2 cellular contexts compared by ENCODE assay signal in the genomic region with DNA sequence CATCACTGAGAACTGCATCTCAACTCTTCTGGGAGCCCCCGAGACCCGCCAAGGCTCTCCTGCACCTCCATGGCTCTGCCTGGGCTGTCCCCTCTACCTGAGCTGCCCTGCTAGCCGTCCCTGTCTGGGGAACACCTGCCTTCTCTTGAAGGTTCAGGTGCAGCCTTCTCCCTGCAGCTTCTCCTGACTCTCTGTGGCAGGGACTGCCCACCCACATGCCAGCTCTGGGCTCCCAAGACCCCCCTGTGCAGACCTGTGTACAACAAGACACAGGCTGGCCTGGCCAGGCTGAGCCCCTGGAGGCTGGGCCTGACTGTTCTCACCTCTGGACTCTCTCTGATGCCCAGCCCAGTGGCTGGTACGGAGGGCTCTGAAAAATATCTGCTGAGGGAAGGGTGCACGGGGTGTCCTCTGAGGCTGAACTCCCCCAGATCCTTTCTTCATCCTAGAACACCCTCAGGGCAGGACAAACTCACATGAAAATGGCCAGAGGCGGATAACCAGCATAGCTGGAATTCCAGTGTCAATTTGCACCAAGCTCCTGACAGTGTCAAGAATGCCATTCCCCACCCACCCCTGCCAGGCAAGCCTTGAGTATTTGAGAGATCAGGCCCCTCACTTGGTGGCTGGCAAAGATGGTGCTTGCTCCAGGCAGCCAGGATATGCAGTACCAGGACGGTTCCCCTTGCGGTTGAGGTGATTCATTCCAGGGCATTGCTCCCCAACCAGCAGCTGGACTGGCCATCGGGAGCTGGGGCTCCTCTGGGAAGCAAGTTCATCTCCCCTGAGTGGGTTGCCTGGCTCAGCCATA.
TF ChIP-seq lines count a peak whose summit lies in the region.

No MANE protein-coding gene starts in this region.

TF ChIP-seq in GM23338, 12 proteins besides CTCF, POLR2A, EP300 and RAD21 (continued from another document and continues in another):
- TF ChIP-seq, protein P1, sequence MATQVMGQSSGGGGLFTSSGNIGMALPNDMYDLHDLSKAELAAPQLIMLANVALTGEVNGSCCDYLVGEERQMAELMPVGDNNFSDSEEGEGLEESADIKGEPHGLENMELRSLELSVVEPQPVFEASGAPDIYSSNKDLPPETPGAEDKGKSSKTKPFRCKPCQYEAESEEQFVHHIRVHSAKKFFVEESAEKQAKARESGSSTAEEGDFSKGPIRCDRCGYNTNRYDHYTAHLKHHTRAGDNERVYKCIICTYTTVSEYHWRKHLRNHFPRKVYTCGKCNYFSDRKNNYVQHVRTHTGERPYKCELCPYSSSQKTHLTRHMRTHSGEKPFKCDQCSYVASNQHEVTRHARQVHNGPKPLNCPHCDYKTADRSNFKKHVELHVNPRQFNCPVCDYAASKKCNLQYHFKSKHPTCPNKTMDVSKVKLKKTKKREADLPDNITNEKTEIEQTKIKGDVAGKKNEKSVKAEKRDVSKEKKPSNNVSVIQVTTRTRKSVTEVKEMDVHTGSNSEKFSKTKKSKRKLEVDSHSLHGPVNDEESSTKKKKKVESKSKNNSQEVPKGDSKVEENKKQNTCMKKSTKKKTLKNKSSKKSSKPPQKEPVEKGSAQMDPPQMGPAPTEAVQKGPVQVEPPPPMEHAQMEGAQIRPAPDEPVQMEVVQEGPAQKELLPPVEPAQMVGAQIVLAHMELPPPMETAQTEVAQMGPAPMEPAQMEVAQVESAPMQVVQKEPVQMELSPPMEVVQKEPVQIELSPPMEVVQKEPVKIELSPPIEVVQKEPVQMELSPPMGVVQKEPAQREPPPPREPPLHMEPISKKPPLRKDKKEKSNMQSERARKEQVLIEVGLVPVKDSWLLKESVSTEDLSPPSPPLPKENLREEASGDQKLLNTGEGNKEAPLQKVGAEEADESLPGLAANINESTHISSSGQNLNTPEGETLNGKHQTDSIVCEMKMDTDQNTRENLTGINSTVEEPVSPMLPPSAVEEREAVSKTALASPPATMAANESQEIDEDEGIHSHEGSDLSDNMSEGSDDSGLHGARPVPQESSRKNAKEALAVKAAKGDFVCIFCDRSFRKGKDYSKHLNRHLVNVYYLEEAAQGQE (IDR thresholded peaks at IDR 0.05; ENCODE audit: unreplicated experiment): no peak
- TF ChIP-seq JUNB (IDR thresholded peaks at IDR 0.05; ENCODE audit: unreplicated experiment) (no peak), EZH2 (IDR thresholded peaks at IDR 0.05; ENCODE audit: low read depth, unreplicated experiment) (no peak), POLR2AphosphoS5 (IDR thresholded peaks at IDR 0.05; ENCODE audit: low read depth) (no peak), ZNF331 (CRISPR knock-in tag; IDR thresholded peaks at IDR 0.05; ENCODE audit: low read depth) (no peak), EZH2phosphoT487 (IDR thresholded peaks at IDR 0.05; ENCODE audit: unreplicated experiment) (no peak)
- TF ChIP-seq, protein P2, sequence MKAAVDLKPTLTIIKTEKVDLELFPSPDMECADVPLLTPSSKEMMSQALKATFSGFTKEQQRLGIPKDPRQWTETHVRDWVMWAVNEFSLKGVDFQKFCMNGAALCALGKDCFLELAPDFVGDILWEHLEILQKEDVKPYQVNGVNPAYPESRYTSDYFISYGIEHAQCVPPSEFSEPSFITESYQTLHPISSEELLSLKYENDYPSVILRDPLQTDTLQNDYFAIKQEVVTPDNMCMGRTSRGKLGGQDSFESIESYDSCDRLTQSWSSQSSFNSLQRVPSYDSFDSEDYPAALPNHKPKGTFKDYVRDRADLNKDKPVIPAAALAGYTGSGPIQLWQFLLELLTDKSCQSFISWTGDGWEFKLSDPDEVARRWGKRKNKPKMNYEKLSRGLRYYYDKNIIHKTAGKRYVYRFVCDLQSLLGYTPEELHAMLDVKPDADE (IDR thresholded peaks at IDR 0.05): no peak

TF ChIP-seq in SK-N-SH, 30 proteins besides CTCF, POLR2A, EP300 and RAD21 (continued from another document):
- TF ChIP-seq, protein P3, sequence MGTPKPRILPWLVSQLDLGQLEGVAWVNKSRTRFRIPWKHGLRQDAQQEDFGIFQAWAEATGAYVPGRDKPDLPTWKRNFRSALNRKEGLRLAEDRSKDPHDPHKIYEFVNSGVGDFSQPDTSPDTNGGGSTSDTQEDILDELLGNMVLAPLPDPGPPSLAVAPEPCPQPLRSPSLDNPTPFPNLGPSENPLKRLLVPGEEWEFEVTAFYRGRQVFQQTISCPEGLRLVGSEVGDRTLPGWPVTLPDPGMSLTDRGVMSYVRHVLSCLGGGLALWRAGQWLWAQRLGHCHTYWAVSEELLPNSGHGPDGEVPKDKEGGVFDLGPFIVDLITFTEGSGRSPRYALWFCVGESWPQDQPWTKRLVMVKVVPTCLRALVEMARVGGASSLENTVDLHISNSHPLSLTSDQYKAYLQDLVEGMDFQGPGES (IDR thresholded peaks at IDR 0.05; ENCODE audit: low read depth, low read length): no peak
- TF ChIP-seq TAF1 (IDR thresholded peaks at IDR 0.05; ENCODE audit: borderline replicate concordance, low read depth, low read length): no peak
- TF ChIP-seq RCOR1 (IDR thresholded peaks at IDR 0.05; ENCODE audit: low read length): no peak
- no peak for TF ChIP-seq ELF1 (IDR thresholded peaks at IDR 0.05)
- no peak for TF ChIP-seq YY1 (IDR thresholded peaks at IDR 0.05; ENCODE audit: low read depth)
- TF ChIP-seq, protein P1 (IDR thresholded peaks at IDR 0.05; ENCODE audit: low read depth, low read length): no peak
- TF ChIP-seq, protein P4, sequence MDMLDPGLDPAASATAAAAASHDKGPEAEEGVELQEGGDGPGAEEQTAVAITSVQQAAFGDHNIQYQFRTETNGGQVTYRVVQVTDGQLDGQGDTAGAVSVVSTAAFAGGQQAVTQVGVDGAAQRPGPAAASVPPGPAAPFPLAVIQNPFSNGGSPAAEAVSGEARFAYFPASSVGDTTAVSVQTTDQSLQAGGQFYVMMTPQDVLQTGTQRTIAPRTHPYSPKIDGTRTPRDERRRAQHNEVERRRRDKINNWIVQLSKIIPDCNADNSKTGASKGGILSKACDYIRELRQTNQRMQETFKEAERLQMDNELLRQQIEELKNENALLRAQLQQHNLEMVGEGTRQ (IDR thresholded peaks at IDR 0.05; ENCODE audit: borderline replicate concordance, low read depth, low read length): no peak
- no peak for TF ChIP-seq CHD2 (IDR thresholded peaks at IDR 0.05; ENCODE audit: low read length, partially characterized antibody)
- peak; percentile 71 for TF ChIP-seq FOSL2 (IDR thresholded peaks at IDR 0.05; ENCODE audit: borderline replicate concordance, low read depth)
- TF ChIP-seq, protein P5, sequence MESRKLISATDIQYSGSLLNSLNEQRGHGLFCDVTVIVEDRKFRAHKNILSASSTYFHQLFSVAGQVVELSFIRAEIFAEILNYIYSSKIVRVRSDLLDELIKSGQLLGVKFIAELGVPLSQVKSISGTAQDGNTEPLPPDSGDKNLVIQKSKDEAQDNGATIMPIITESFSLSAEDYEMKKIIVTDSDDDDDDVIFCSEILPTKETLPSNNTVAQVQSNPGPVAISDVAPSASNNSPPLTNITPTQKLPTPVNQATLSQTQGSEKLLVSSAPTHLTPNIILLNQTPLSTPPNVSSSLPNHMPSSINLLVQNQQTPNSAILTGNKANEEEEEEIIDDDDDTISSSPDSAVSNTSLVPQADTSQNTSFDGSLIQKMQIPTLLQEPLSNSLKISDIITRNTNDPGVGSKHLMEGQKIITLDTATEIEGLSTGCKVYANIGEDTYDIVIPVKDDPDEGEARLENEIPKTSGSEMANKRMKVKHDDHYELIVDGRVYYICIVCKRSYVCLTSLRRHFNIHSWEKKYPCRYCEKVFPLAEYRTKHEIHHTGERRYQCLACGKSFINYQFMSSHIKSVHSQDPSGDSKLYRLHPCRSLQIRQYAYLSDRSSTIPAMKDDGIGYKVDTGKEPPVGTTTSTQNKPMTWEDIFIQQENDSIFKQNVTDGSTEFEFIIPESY (IDR thresholded peaks at IDR 0.05; ENCODE audit: borderline replicate concordance, low read depth): no peak
- 0 out of 2 replicates have a peak, but pooled peaks have one; percentile 17 for TF ChIP-seq SIN3A (IDR thresholded peaks at IDR 0.05; ENCODE audit: borderline replicate concordance, low read depth, low read length)
- no peak for TF ChIP-seq MXI1 (IDR thresholded peaks at IDR 0.05; ENCODE audit: low read depth, low read length)
- TF ChIP-seq RFX5 (IDR thresholded peaks at IDR 0.05; ENCODE audit: low read length): no peak
- TF ChIP-seq RXRA (IDR thresholded peaks at IDR 0.05; ENCODE audit: borderline replicate concordance, low read depth): no peak
- TF ChIP-seq, protein P6, sequence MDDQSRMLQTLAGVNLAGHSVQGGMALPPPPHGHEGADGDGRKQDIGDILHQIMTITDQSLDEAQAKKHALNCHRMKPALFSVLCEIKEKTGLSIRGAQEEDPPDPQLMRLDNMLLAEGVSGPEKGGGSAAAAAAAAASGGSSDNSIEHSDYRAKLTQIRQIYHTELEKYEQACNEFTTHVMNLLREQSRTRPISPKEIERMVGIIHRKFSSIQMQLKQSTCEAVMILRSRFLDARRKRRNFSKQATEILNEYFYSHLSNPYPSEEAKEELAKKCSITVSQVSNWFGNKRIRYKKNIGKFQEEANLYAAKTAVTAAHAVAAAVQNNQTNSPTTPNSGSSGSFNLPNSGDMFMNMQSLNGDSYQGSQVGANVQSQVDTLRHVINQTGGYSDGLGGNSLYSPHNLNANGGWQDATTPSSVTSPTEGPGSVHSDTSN (IDR thresholded peaks at IDR 0.05): peak; percentile 78
- TF ChIP-seq SMC3 (IDR thresholded peaks at IDR 0.05; ENCODE audit: low read depth, low read length): no peak
- TF ChIP-seq GATA2 (CRISPR knock-in tag; IDR thresholded peaks at IDR 0.05): no peak
- peak; percentile 87 for TF ChIP-seq TCF12 (IDR thresholded peaks at IDR 0.05)
- peak; percentile 68 for TF ChIP-seq NFIC (IDR thresholded peaks at IDR 0.05; ENCODE audit: borderline replicate concordance)
